ENCODE assay signal across 1 cellular context in the genomic region with DNA sequence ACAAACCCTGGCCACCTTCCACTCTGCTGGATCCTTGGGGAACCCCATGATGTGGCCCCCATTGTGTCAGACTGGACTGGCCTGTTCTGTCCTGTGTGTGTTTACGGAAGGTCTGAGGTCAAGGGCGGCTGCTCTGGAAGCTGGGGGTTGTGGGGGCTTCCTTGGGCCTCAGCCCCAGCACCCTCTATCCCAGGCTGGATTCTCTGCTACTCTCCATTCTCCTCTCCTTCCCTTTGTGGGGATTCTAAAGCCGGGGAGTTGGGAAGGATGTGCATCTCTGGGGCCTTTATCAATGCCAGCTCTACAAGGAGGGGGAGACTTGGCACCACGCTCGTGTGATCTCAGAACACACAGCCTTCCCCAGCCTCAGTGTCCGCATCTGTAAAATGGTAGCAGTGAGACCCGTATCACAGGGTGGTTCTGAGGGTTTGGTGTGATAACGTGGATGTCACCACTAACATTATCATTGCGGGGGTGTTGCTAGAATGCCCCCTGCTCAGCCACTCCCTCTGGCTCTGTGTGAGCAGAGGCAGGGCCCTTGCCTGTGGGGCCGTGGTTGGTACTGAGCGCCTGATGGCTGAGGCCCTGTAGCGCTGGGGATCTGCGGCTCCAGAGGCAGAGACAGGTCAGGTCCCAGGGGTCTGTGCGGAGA.
TF ChIP-seq lines count a peak whose summit lies in the region.

No MANE protein-coding gene starts in this region.

TF ChIP-seq in HEK293T, 16 proteins besides CTCF, POLR2A, EP300 and RAD21 (continued from another document):
- TF ChIP-seq SP1 (IDR thresholded peaks at IDR 0.05) (no peak), ELF4 (IDR thresholded peaks at IDR 0.05) (no peak), TARDBP (IDR thresholded peaks at IDR 0.05) (no peak), ARNT (IDR thresholded peaks at IDR 0.05) (no peak), CTBP1 (IDR thresholded peaks at IDR 0.05; ENCODE audit: borderline replicate concordance) (no peak), SUZ12 (IDR thresholded peaks at IDR 0.05) (no peak), FOXA1 (IDR thresholded peaks at IDR 0.05) (no peak)
